23 cellular contexts compared by ENCODE assay signal in genomic region chr9:37798677-37799076, GRCh38. TPM values are rescaled to one million over a fixed set of nuclear protein-coding genes. Genes with fewer than 3 reads are reported as not detected.
DNase-seq lines count a peak whose midpoint lies in the region; ATAC-seq, FAIRE-seq and TF ChIP-seq lines count a peak whose summit lies in the region.
"Had no signal": no experiment of that assay in that cellular context is flagged by ENCODE, and none has a peak within 500 bp of the region (broad histone marks: within the 10 kb centered on the region; RNA-seq: fewer than 3 reads in every experiment).

No MANE protein-coding gene starts in this region.

- no peak overlapping the region for H2AFZ ChIP-seq in HepG2 (ENCODE audit: low read length)
- H2AFZ ChIP-seq: hepatocyte had no signal

- H3K4me1 Mint-ChIP-seq in activated CD8-positive, alpha-beta T cell treated with anti-CD3 and anti-CD28 coated beads for 36 hours (ENCODE audit: low read depth), result peaks cover 30% of the 10 kb centered on the region
- H3K4me1 Mint-ChIP-seq in progenitor cell of endocrine pancreas (ENCODE audit: low read depth), result peaks cover 18% of the 10 kb centered on the region

- TF ChIP-seq POLR2A in HepG2 (IDR thresholded peaks at IDR 0.05; ENCODE audit: insufficient read depth in 1 of 2, low read depth in 2 of 2, low read length in 2 of 2) (no peak), right lobe of liver (IDR thresholded peaks at IDR 0.05) (no peak), stomach (IDR thresholded peaks at IDR 0.05) (no peak)

- peaks cover 12% of the 10 kb centered on the region; the same call in 1 of the 2 replicates for H4K20me1 ChIP-seq in HepG2 (ENCODE audit: insufficient read depth, low read length)

- TF ChIP-seq CTCF in HepG2 (CRISPR knock-in tag; IDR thresholded peaks at IDR 0.05) (no peak), right lobe of liver (IDR thresholded peaks at IDR 0.05) (no peak), progenitor cell of endocrine pancreas (IDR thresholded peaks at IDR 0.05; ENCODE audit: unreplicated experiment) (no peak), stomach (IDR thresholded peaks at IDR 0.05) (no peak)
- TF ChIP-seq CTCF in activated CD8-positive, alpha-beta T cell treated with anti-CD3 and anti-CD28 coated beads for 36 hours (IDR thresholded peaks at IDR 0.05), result no peak

- FAIRE-seq in HepG2 (lab: Jason Lieb, UNC), result no peak
- peak; percentile 70 for FAIRE-seq in GM18507 (lab: Jason Lieb, UNC)
- FAIRE-seq: islet of Langerhans had no signal

- H3K4me3 ChIP-seq in HepG2 (replicated peaks in 1 of 3; ENCODE audit: insufficient read depth in 1 of 3, low read depth in 2 of 3, low read length in 3 of 3) (no peak overlapping the region), right lobe of liver (no peak overlapping the region), stomach (no peak overlapping the region)
- H3K4me3 ChIP-seq: hepatocyte, lower lobe of right lung, ovary, transverse colon had no signal

- H3K36me3 ChIP-seq in HepG2 (replicated peaks in 1 of 2; ENCODE audit: control insufficient read depth in 1 of 2, insufficient read depth in 2 of 2, low read length in 2 of 2) (no peaks in the 10 kb centered on the region), right lobe of liver (peaks cover 0 to 4% (median 0%) of the 10 kb centered on the region in 4 donors), stomach (peaks cover 0 to 3% (median 0%) of the 10 kb centered on the region in 4 donors)
- H3K36me3 ChIP-seq: lower lobe of right lung, ovary, transverse colon had no signal

- H3K9me3 ChIP-seq in HepG2 (ENCODE audit: low read length) (no peaks in the 10 kb centered on the region), right lobe of liver (peaks cover 0 to 6% (median 0%) of the 10 kb centered on the region in 4 donors), stomach (no peaks in the 10 kb centered on the region)
- H3K9me3 ChIP-seq: Caco-2, lower lobe of right lung, ovary, transverse colon had no signal

- no peak for DNase-seq in HepG2 (ENCODE audit: low spot score)
- no peak for DNase-seq in right lobe of liver
- no peak for DNase-seq in GM18507 (ENCODE audit: extremely low spot score, insufficient read length, low read depth)
- no peak for DNase-seq in activated CD8-positive, alpha-beta T cell treated with anti-CD3 and anti-CD28 coated beads for 36 hours
- no peak for DNase-seq in progenitor cell of endocrine pancreas (ENCODE audit: low spot score, unreplicated experiment)
- DNase-seq in stomach, result no peak
- DNase-seq in KG1 (lab: John Stamatoyannopoulos, UW), result no peak
- DNase-seq: amygdala; Caco-2; central memory CD4-positive, alpha-beta T cell; dorsolateral prefrontal cortex; EL; foreskin keratinocyte; lower lobe of right lung; MV-4-11; NCI-H2081; NCI-H510A treated with DMSO at 0.1 percent for 48 hours; ovary; stimulated activated naive B cell treated with anti-CD40 and anti-IgM and Interleukin-4, amounts not matched to agents 10 μg/mL and 1 μg/mL and 100 μg/mL, for 72 hours; transverse colon had no signal

- H3K36me3 Mint-ChIP-seq in activated CD8-positive, alpha-beta T cell treated with anti-CD3 and anti-CD28 coated beads for 36 hours (ENCODE audit: low read depth), result peaks cover 4% of the 10 kb centered on the region
- no peaks in the 10 kb centered on the region for H3K36me3 Mint-ChIP-seq in progenitor cell of endocrine pancreas (ENCODE audit: insufficient read depth)

- H3K9me3 Mint-ChIP-seq in activated CD8-positive, alpha-beta T cell treated with anti-CD3 and anti-CD28 coated beads for 36 hours, result no peaks in the 10 kb centered on the region
- no peaks in the 10 kb centered on the region for H3K9me3 Mint-ChIP-seq in progenitor cell of endocrine pancreas (ENCODE audit: low read depth)
- H3K9me3 Mint-ChIP-seq: stimulated activated naive B cell treated with anti-CD40 and anti-IgM and Interleukin-4, amounts not matched to agents 10 μg/mL and 1 μg/mL and 100 μg/mL, for 72 hours had no signal

- no TSS peak for BruUV-seq in HepG2 (replicated peaks; lab: Mats Ljungman, UMichigan)

- WGBS in HepG2 (ENCODE audit: low lambda C conversion rate), result 93% methylated on average over 1 of the region's 1 CpG
- WGBS in right lobe of liver (ENCODE audit: insufficient coverage, low coverage, low lambda C conversion rate, missing lambda C conversion rate), result 77% methylated on average over 1 of the region's 1 CpG
- WGBS in stomach, 5 donors, result 67 to 84% (median 74%) methylated on average over 1 of the region's 1 CpG

- peaks cover 32% of the 10 kb centered on the region for H3K4me1 ChIP-seq in HepG2 (ENCODE audit: insufficient read depth, low read length)
- peaks cover 0 to 16% (median 6%) of the 10 kb centered on the region in 4 donors for H3K4me1 ChIP-seq in right lobe of liver
- peaks cover 14 to 34% (median 29%) of the 10 kb centered on the region in 4 donors for H3K4me1 ChIP-seq in stomach
- H3K4me1 ChIP-seq: Caco-2 had no signal

- H3K9ac ChIP-seq in HepG2 (ENCODE audit: insufficient read depth, low read depth, low read length), result no peak overlapping the region

- H3K79me2 ChIP-seq in HepG2 (ENCODE audit: insufficient read depth, low read length), result peaks cover 24% of the 10 kb centered on the region

- no peak overlapping the region for H3K4me2 ChIP-seq in HepG2 (ENCODE audit: low read depth, low read length)
- H3K4me2 ChIP-seq: hepatocyte had no signal

- TF ChIP-seq RAD21 in HepG2 (CRISPR knock-in tag; IDR thresholded peaks at IDR 0.05), result no peak

- intact Hi-C loops in HepG2 (cut with micrococcal nuclease; ENCODE audit: unreplicated experiment), result no loop called here
- intact Hi-C loops in right lobe of liver (cut with DNase I), result no loop called here
- intact Hi-C loops in activated CD8-positive, alpha-beta T cell treated with anti-CD3 and anti-CD28 coated beads for 36 hours (cut with micrococcal nuclease), result loop anchor here (5.0 kb wide), 1 partner anchor 51 kb away; no protein-coding TSS in a partner anchor
- intact Hi-C loops in stomach (cut with DNase I; ENCODE audit: low total_unique reads), result no loop called here

- H3K27me3 ChIP-seq in HepG2 (ENCODE audit: control insufficient read depth in 1 of 2, insufficient read depth in 2 of 2, low read length in 2 of 2), result no peaks in the 10 kb centered on the region
- H3K27me3 ChIP-seq in right lobe of liver, result no peaks in the 10 kb centered on the region
- no peaks in the 10 kb centered on the region for H3K27me3 ChIP-seq in stomach
- H3K27me3 ChIP-seq: dorsolateral prefrontal cortex, foreskin keratinocyte, hepatocyte, ovary, transverse colon had no signal

- CTCF ChIA-PET in HepG2 (lab: Yijun Ruan, JAX; ENCODE audit: low intra/inter-chr PET ratio, low total read pairs), result no interaction called here
- CTCF ChIA-PET in activated CD8-positive, alpha-beta T cell treated with anti-CD3 and anti-CD28 coated beads for 36 hours (lab: Charles Lee), result no interaction called here

- no peak overlapping the region for H3K27ac Mint-ChIP-seq in activated CD8-positive, alpha-beta T cell treated with anti-CD3 and anti-CD28 coated beads for 36 hours
- H3K27ac Mint-ChIP-seq in progenitor cell of endocrine pancreas, result no peak overlapping the region
- H3K27ac Mint-ChIP-seq: stimulated activated naive B cell treated with anti-CD40 and anti-IgM and Interleukin-4, amounts not matched to agents 10 μg/mL and 1 μg/mL and 100 μg/mL, for 72 hours had no signal

- H3K27me3 Mint-ChIP-seq in activated CD8-positive, alpha-beta T cell treated with anti-CD3 and anti-CD28 coated beads for 36 hours, result no peaks in the 10 kb centered on the region
- H3K27me3 Mint-ChIP-seq in progenitor cell of endocrine pancreas, result peaks cover 10% of the 10 kb centered on the region
- H3K27me3 Mint-ChIP-seq: stimulated activated naive B cell treated with anti-CD40 and anti-IgM and Interleukin-4, amounts not matched to agents 10 μg/mL and 1 μg/mL and 100 μg/mL, for 72 hours had no signal

- H3K4me3 Mint-ChIP-seq in activated CD8-positive, alpha-beta T cell treated with anti-CD3 and anti-CD28 coated beads for 36 hours, result peak overlapping the region; percentile 1
- peak overlapping the region; percentile 97 for H3K4me3 Mint-ChIP-seq in progenitor cell of endocrine pancreas (ENCODE audit: low read depth)

- TF ChIP-seq EP300 in HepG2 (IDR thresholded peaks at IDR 0.05; ENCODE audit: low read depth in 2 of 2, low read length in 2 of 2) (no peak), HepG2 (CRISPR knock-in tag; IDR thresholded peaks at IDR 0.05; ENCODE audit: borderline replicate concordance) (no peak), stomach (IDR thresholded peaks at IDR 0.05) (no peak)

- H3K27ac ChIP-seq in HepG2 (ENCODE audit: extremely low read length, insufficient read depth, low read length) (no peak overlapping the region), right lobe of liver (no peak overlapping the region), stomach (no peak overlapping the region)
- H3K27ac ChIP-seq: dorsolateral prefrontal cortex, foreskin keratinocyte, hepatocyte, lower lobe of right lung, ovary, transverse colon had no signal

- in situ Hi-C loops in HepG2 (cut with HindIII; ENCODE audit: extremely low pct_ligation_motif_present, low pct_unique_long_range_greater_than_20kb), result loop anchor here (10.0 kb wide), 1 partner anchor 314 kb away; the partner anchor contains the start of gene POLR1E

- POLR2A ChIA-PET in HepG2 (lab: Yijun Ruan, JAX), result interaction anchor here (1.5 kb wide), 1 partner anchor 14 kb away, joined by 4 read pairs; the partner anchor contains the start of gene EXOSC3
- POLR2A ChIA-PET in activated CD8-positive, alpha-beta T cell treated with anti-CD3 and anti-CD28 coated beads for 36 hours (lab: Charles Lee), result no interaction called here

- ATAC-seq in HepG2 (no peak), right lobe of liver (no peak), GM21529 (IDR thresholded peaks at IDR 0.05; ENCODE audit: unreplicated experiment) (no peak)
- no peak for ATAC-seq in activated CD8-positive, alpha-beta T cell treated with anti-CD3 and anti-CD28 coated beads for 36 hours
- ATAC-seq: foreskin keratinocyte; lower lobe of right lung; stimulated activated naive B cell treated with anti-CD40 and anti-IgM and Interleukin-4, amounts not matched to agents 10 μg/mL and 1 μg/mL and 100 μg/mL, for 72 hours had no signal

RNA-seq across cellular contexts. Expression of gene DCAF10, which starts 1.9 kb away (rescaled TPM):
- total RNA-seq in HepG2 (2016; rRNA removed; fragmentation: Illumina TruSeq; extraction: Trizol) (9.2 and 13.5 TPM in 2 replicates), right lobe of liver (10 to 100 TPM; 20.1 to 28.3 (median 23.1) TPM), progenitor cell of endocrine pancreas (27.3 and 29.4 TPM in 2 replicates), stomach (10 to 100 TPM; 17.4 to 39.7 (median 29.6) TPM)
- total RNA-seq in HepG2 (2016; cell fraction: cytosol; rRNA removed; fragmentation: Illumina TruSeq; extraction: Trizol; ENCODE audit: low read depth), result 6.0 and 8.2 TPM in 2 replicates
- 10.4 and 11.0 TPM in 2 replicates for total RNA-seq in HepG2 (2016; cell fraction: insoluble cytoplasmic fraction; rRNA removed; fragmentation: Illumina TruSeq; extraction: Trizol)
- 16.1 and 19.8 TPM in 2 replicates for total RNA-seq in HepG2 (2016; cell fraction: membrane; rRNA removed; fragmentation: Illumina TruSeq; extraction: Trizol)
- total RNA-seq in HepG2 (2016; cell fraction: nucleus; rRNA removed; fragmentation: Illumina TruSeq; extraction: Trizol), result 7.2 and 8.2 TPM in 2 replicates
- polyA plus RNA-seq in HepG2 (2011; rRNA removed) (20.2 and 20.3 TPM in 2 replicates), stomach (1 to 10 TPM; 5.9 to 9.9 (median 6.8) TPM)
- polyA plus RNA-seq in HepG2 (2011; cell fraction: cytosol; rRNA removed), result 11.6 and 13.6 TPM in 2 replicates
- polyA plus RNA-seq in HepG2 (2011; cell fraction: nucleus; rRNA removed), result 6.9 and 9.9 TPM in 2 replicates
- polyA plus RNA-seq in HepG2 (2012), result 15.4 and 17.6 TPM in 2 replicates
- polyA plus RNA-seq in HepG2 (2016; cell fraction: cytosol; fragmentation: Illumina TruSeq; extraction: Trizol; ENCODE audit: low read depth), result 9.8 and 10.5 TPM in 2 replicates
- polyA plus RNA-seq in HepG2 (2016; cell fraction: insoluble cytoplasmic fraction; fragmentation: Illumina TruSeq; extraction: Trizol; ENCODE audit: low read depth), result 11.4 and 13.3 TPM in 2 replicates
- polyA plus RNA-seq in HepG2 (2016; cell fraction: membrane; fragmentation: Illumina TruSeq; extraction: Trizol; ENCODE audit: low read depth), result 15.7 and 16.5 TPM in 2 replicates
- 8.7 and 9.6 TPM in 2 replicates for polyA plus RNA-seq in HepG2 (2016; cell fraction: nucleus; fragmentation: Illumina TruSeq; extraction: Trizol; ENCODE audit: insufficient read depth, low read depth)
- polyA minus RNA-seq in HepG2 (2011; rRNA and poly(A)+ RNA removed; ENCODE audit: low replicate concordance), result 36.6 and 47.8 TPM in 2 replicates
- 16.3 and 18.7 TPM in 2 replicates for polyA minus RNA-seq in HepG2 (2011; cell fraction: cytosol; rRNA and poly(A)+ RNA removed)
- 19.4 and 21.5 TPM in 2 replicates for polyA minus RNA-seq in HepG2 (2011; cell fraction: nucleus; rRNA and poly(A)+ RNA removed)
- 10 to 100 TPM; 14.7 to 15.2 TPM for total RNA-seq in activated CD8-positive, alpha-beta T cell treated with anti-CD3 and anti-CD28 coated beads for 36 hours

RNA-seq across cellular contexts. Expression of gene EXOSC3, which starts 13.8 kb away (rescaled TPM):
- total RNA-seq in HepG2 (2016; rRNA removed; fragmentation: Illumina TruSeq; extraction: Trizol), result 68.7 and 98.1 TPM in 2 replicates
- 16.9 and 18.1 TPM in 2 replicates for total RNA-seq in HepG2 (2016; cell fraction: cytosol; rRNA removed; fragmentation: Illumina TruSeq; extraction: Trizol; ENCODE audit: low read depth)
- 74.8 and 108 TPM in 2 replicates for total RNA-seq in HepG2 (2016; cell fraction: insoluble cytoplasmic fraction; rRNA removed; fragmentation: Illumina TruSeq; extraction: Trizol)
- 26.9 and 30.0 TPM in 2 replicates for total RNA-seq in HepG2 (2016; cell fraction: membrane; rRNA removed; fragmentation: Illumina TruSeq; extraction: Trizol)
- 36.8 and 38.1 TPM in 2 replicates for total RNA-seq in HepG2 (2016; cell fraction: nucleus; rRNA removed; fragmentation: Illumina TruSeq; extraction: Trizol)
- polyA plus RNA-seq in HepG2 (2011; rRNA removed), result 12.0 and 17.5 TPM in 2 replicates
- polyA plus RNA-seq in HepG2 (2011; cell fraction: cytosol; rRNA removed), result 17.7 and 19.6 TPM in 2 replicates
- 19.9 and 35.1 TPM in 2 replicates for polyA plus RNA-seq in HepG2 (2011; cell fraction: nucleus; rRNA removed)
- polyA plus RNA-seq in HepG2 (2012), result 20.1 and 33.0 TPM in 2 replicates
- polyA plus RNA-seq in HepG2 (2016; cell fraction: cytosol; fragmentation: Illumina TruSeq; extraction: Trizol; ENCODE audit: low read depth), result 18.6 and 21.1 TPM in 2 replicates
- 115 and 129 TPM in 2 replicates for polyA plus RNA-seq in HepG2 (2016; cell fraction: insoluble cytoplasmic fraction; fragmentation: Illumina TruSeq; extraction: Trizol; ENCODE audit: low read depth)
- polyA plus RNA-seq in HepG2 (2016; cell fraction: membrane; fragmentation: Illumina TruSeq; extraction: Trizol; ENCODE audit: low read depth), result 21.5 and 24.3 TPM in 2 replicates
- 42.9 and 51.0 TPM in 2 replicates for polyA plus RNA-seq in HepG2 (2016; cell fraction: nucleus; fragmentation: Illumina TruSeq; extraction: Trizol; ENCODE audit: insufficient read depth, low read depth)
- polyA minus RNA-seq in HepG2 (2011; rRNA and poly(A)+ RNA removed; ENCODE audit: low replicate concordance), result 22.5 and 25.4 TPM in 2 replicates
- 18.1 and 24.0 TPM in 2 replicates for polyA minus RNA-seq in HepG2 (2011; cell fraction: cytosol; rRNA and poly(A)+ RNA removed)
- polyA minus RNA-seq in HepG2 (2011; cell fraction: nucleus; rRNA and poly(A)+ RNA removed), result 78.7 and 105 TPM in 2 replicates
- total RNA-seq in right lobe of liver, result 10 to 100 TPM; 13.1 to 17.1 (median 14.7) TPM
- 100 to 1,000 TPM; 111 to 126 TPM for total RNA-seq in activated CD8-positive, alpha-beta T cell treated with anti-CD3 and anti-CD28 coated beads for 36 hours
- 55.7 and 61.8 TPM in 2 replicates for total RNA-seq in progenitor cell of endocrine pancreas
- 100 to 1,000 TPM in 1 of 5 donors, 10 to 100 TPM in 3, 1 to 10 TPM in 1; 7.6 to 190 (median 22.9) TPM for total RNA-seq in stomach
- 10 to 100 TPM; 23.3 to 28.5 (median 27.2) TPM for polyA plus RNA-seq in stomach

RNA-seq across cellular contexts. Expression of gene TRMT10B, which starts 45.1 kb away (rescaled TPM):
- total RNA-seq in HepG2 (2016; rRNA removed; fragmentation: Illumina TruSeq; extraction: Trizol) (3.1 and 3.3 TPM in 2 replicates), right lobe of liver (1 to 10 TPM; 2.2 to 4.9 (median 3.3) TPM), progenitor cell of endocrine pancreas (12.1 and 13.6 TPM in 2 replicates), stomach (10 to 100 TPM in 1 of 5 donors, 1 to 10 TPM in 4; 2.7 to 10.5 (median 5.1) TPM)
- 3.1 and 3.5 TPM in 2 replicates for total RNA-seq in HepG2 (2016; cell fraction: cytosol; rRNA removed; fragmentation: Illumina TruSeq; extraction: Trizol; ENCODE audit: low read depth)
- 2.8 and 2.9 TPM in 2 replicates for total RNA-seq in HepG2 (2016; cell fraction: insoluble cytoplasmic fraction; rRNA removed; fragmentation: Illumina TruSeq; extraction: Trizol)
- total RNA-seq in HepG2 (2016; cell fraction: membrane; rRNA removed; fragmentation: Illumina TruSeq; extraction: Trizol), result 2.1 and 2.3 TPM in 2 replicates
- total RNA-seq in HepG2 (2016; cell fraction: nucleus; rRNA removed; fragmentation: Illumina TruSeq; extraction: Trizol), result 3.1 and 4.0 TPM in 2 replicates
- polyA plus RNA-seq in HepG2 (2011; rRNA removed) (3.9 TPM in 2 replicates), stomach (1 to 10 TPM; 4.1 to 9.8 (median 5.2) TPM)
- polyA plus RNA-seq in HepG2 (2011; cell fraction: cytosol; rRNA removed), result 1.6 and 2.4 TPM in 2 replicates
- polyA plus RNA-seq in HepG2 (2011; cell fraction: nucleus; rRNA removed), result 3.8 and 5.7 TPM in 2 replicates
- 3.7 and 4.8 TPM in 2 replicates for polyA plus RNA-seq in HepG2 (2012)
- polyA plus RNA-seq in HepG2 (2016; cell fraction: cytosol; fragmentation: Illumina TruSeq; extraction: Trizol; ENCODE audit: low read depth), result 1.0 and 1.2 TPM in 2 replicates
- 4.5 TPM in 2 replicates for polyA plus RNA-seq in HepG2 (2016; cell fraction: insoluble cytoplasmic fraction; fragmentation: Illumina TruSeq; extraction: Trizol; ENCODE audit: low read depth)
- 1.7 and 1.9 TPM in 2 replicates for polyA plus RNA-seq in HepG2 (2016; cell fraction: membrane; fragmentation: Illumina TruSeq; extraction: Trizol; ENCODE audit: low read depth)
- polyA plus RNA-seq in HepG2 (2016; cell fraction: nucleus; fragmentation: Illumina TruSeq; extraction: Trizol; ENCODE audit: insufficient read depth, low read depth), result 7.2 and 8.2 TPM in 2 replicates
- 2.0 and 3.6 TPM in 2 replicates for polyA minus RNA-seq in HepG2 (2011; rRNA and poly(A)+ RNA removed; ENCODE audit: low replicate concordance)
- polyA minus RNA-seq in HepG2 (2011; cell fraction: cytosol; rRNA and poly(A)+ RNA removed), result 1.7 and 2.2 TPM in 2 replicates
- 7.2 and 10.3 TPM in 2 replicates for polyA minus RNA-seq in HepG2 (2011; cell fraction: nucleus; rRNA and poly(A)+ RNA removed)
- 10 to 100 TPM; 10.6 to 12.0 TPM for total RNA-seq in activated CD8-positive, alpha-beta T cell treated with anti-CD3 and anti-CD28 coated beads for 36 hours
